30 cellular contexts compared by ENCODE assay signal in genomic region chr7:11466517-11467105, GRCh38.
"Had no signal": no experiment of that assay in that cellular context is flagged by ENCODE, and none has a peak within 500 bp of the region (broad histone marks: within the 10 kb centered on the region; RNA-seq: fewer than 3 reads in every experiment).

No MANE protein-coding gene starts in this region.

- H3K27me3 ChIP-seq: ascending aorta, cardiac muscle cell, heart right ventricle, neutrophil, ovary, sigmoid colon, stomach, suprapubic skin, tibial nerve, uterus had no signal

- DNase-seq: activated CD4-positive, alpha-beta memory T cell treated with anti-CD3 and anti-CD28 coated beads for 36 hours; activated CD4-positive, alpha-beta T cell treated with anti-CD3 and anti-CD28 coated beads, Interleukin-2, amount 10 ng/mL, durations not matched to agents 24 days and 14 days; activated CD4-positive, CD25-positive, alpha-beta regulatory T cell treated with anti-CD3 and anti-CD28 coated beads, Interleukin-2, amount 50 U/mL, for 72 hours; activated CD8-positive, alpha-beta memory T cell treated with anti-CD3 and anti-CD28 coated beads, Interleukin-2, amount 50 U/mL, for 4 hours; activated gamma-delta T cell; activated naive CD4-positive, alpha-beta T cell treated with anti-CD3 and anti-CD28 coated beads, Interleukin-2, amount 10 ng/mL, durations not matched to agents 7 days and 5 days; activated naive CD8-positive, alpha-beta T cell treated with anti-CD3 and anti-CD28 coated beads, Interleukin-2, amount 10 ng/mL, durations not matched to agents 7 days and 5 days; activated T-cell treated with anti-CD3 and anti-CD28 coated beads, Interleukin-2, amount 50 U/mL, for 1 hour; cerebellar nuclear complex; effector memory CD8-positive, alpha-beta T cell; heart right ventricle; mesenchymal stem cell; natural killer cell; ovary; retina; sigmoid colon; small intestine; stimulated activated CD4-positive, alpha-beta T cell treated with anti-CD3 and anti-CD28 coated beads, Interleukin-4, amount 100 ng/mL, for 24 hours; stimulated activated naive B cell treated with anti-CD40 and anti-IgM and Interleukin-4, amounts not matched to agents 10 μg/mL and 1 μg/mL and 100 μg/mL, for 72 hours; stomach; T-helper 17 cell; T1000; uterus; WERI-Rb-1 had no signal

- H3K27ac ChIP-seq: ascending aorta, cardiac muscle cell, coronary artery, heart right ventricle, neutrophil, ovary, sigmoid colon, stomach, suprapubic skin, uterus, WERI-Rb-1 had no signal

- H3K4me3 ChIP-seq: ascending aorta, cardiac muscle cell, coronary artery, heart right ventricle, ovary, sigmoid colon, stomach, suprapubic skin, tibial nerve, uterus had no signal

- H3K4me1 ChIP-seq: ascending aorta, heart right ventricle, sigmoid colon, suprapubic skin had no signal

- H3K36me3 ChIP-seq: ascending aorta, cardiac muscle cell, heart right ventricle, neutrophil, ovary, sigmoid colon, stomach, suprapubic skin, tibial nerve, uterus, WERI-Rb-1 had no signal

- H3K9me3 ChIP-seq: ascending aorta, heart right ventricle, neutrophil, ovary, sigmoid colon, stomach, suprapubic skin, tibial nerve, uterus had no signal

- ATAC-seq: effector memory CD8-positive, alpha-beta T cell; heart right ventricle; natural killer cell; stimulated activated naive B cell treated with anti-CD40 and anti-IgM and Interleukin-4, amounts not matched to agents 10 μg/mL and 1 μg/mL and 100 μg/mL, for 72 hours; T-helper 17 cell had no signal
